ENCODE assay signal across 23 cellular contexts in genomic region chr2:150882751-150883520, GRCh38.
"Had no signal": no experiment of that assay in that cellular context is flagged by ENCODE, and none has a peak within 500 bp of the region (broad histone marks: within the 10 kb centered on the region; RNA-seq: fewer than 3 reads in every experiment).

No MANE protein-coding gene starts in this region.

- DNase-seq: activated CD4-positive, alpha-beta T cell treated with anti-CD3 and anti-CD28 coated beads for 36 hours; activated CD8-positive, alpha-beta memory T cell treated with anti-CD3 and anti-CD28 coated beads, Interleukin-2, amount 50 U/mL, for 4 hours; activated CD8-positive, alpha-beta T cell treated with anti-CD3 and anti-CD28 coated beads for 36 hours; activated gamma-delta T cell treated with Interleukin-2 at 50 U/mL for 16 hours; activated naive CD4-positive, alpha-beta T cell treated with anti-CD3 and anti-CD28 coated beads, Interleukin-2, amount 10 ng/mL, durations not matched to agents 7 days and 5 days; activated naive CD8-positive, alpha-beta T cell treated with anti-CD3 and anti-CD28 coated beads for 36 hours; activated T-cell treated with anti-CD3 and anti-CD28 coated beads, Interleukin-2, amount 50 U/mL, for 72 hours; adrenal gland; aorta; body of pancreas; KG1; NCI-H1105; NCI-H1436; NCI-H1694 treated with DMSO at 0.1 percent for 48 hours; NCI-H2029 treated with DMSO at 0.1 percent for 48 hours; NCI-H510A treated with DMSO at 0.1 percent for 48 hours; NCI-H69; PC-3; SIG-M5; T-cell; T-helper 2 cell; T1000; WERI-Rb-1 had no signal

- H3K4me1 ChIP-seq: body of pancreas had no signal

- H3K9me3 ChIP-seq: adrenal gland, body of pancreas had no signal

- H3K36me3 ChIP-seq: adrenal gland, WERI-Rb-1 had no signal

- H3K27me3 ChIP-seq: adrenal gland, body of pancreas had no signal

- ATAC-seq: activated CD4-positive, alpha-beta T cell treated with anti-CD3 and anti-CD28 coated beads for 36 hours; activated CD8-positive, alpha-beta T cell treated with anti-CD3 and anti-CD28 coated beads for 36 hours; activated T-cell treated with anti-CD3 and anti-CD28 coated beads, Interleukin-2, amount 50 U/mL, for 72 hours; body of pancreas; PC-3; T-cell had no signal

- H3K27ac ChIP-seq: adrenal gland, body of pancreas, WERI-Rb-1 had no signal

- H3K4me3 ChIP-seq: adrenal gland, body of pancreas had no signal
